In the genomic region with DNA sequence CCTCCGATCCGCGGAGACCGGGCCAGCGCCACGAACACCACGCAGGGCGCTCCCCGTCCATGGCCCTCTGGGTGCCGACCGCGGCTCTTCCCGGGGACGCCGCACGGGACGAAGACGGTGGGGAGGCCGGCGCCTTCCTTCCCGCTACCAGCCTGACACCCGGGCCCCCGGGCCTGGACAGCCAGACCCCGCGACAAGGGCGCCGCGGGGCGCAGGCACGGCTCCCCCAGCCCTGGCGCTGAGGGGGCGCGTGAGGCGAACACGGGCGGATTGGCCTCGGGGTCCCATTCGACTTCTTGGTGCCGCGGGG, we compare ENCODE assay signal across 9 cellular contexts. TPM values are rescaled to one million over a fixed set of nuclear protein-coding genes. Genes with fewer than 3 reads are reported as not detected.
A peak's percentile ranks its signal among the peaks of the same experiment; 100 is the strongest.
DNase-seq lines count a peak whose midpoint lies in the region; ATAC-seq, FAIRE-seq and TF ChIP-seq lines count a peak whose summit lies in the region.
"Had no signal": no experiment of that assay in that cellular context is flagged by ENCODE, and none has a peak within 500 bp of the region (broad histone marks: within the 10 kb centered on the region; RNA-seq: fewer than 3 reads in every experiment).

No MANE protein-coding gene starts in this region.

- no peak overlapping the region for H3K27ac ChIP-seq in HepG2 (ENCODE audit: extremely low read length, insufficient read depth, low read length)
- no peak overlapping the region for H3K27ac ChIP-seq in subcutaneous abdominal adipose tissue (ENCODE audit: low read depth, low read length)

- intact Hi-C loops in HepG2 (cut with micrococcal nuclease; ENCODE audit: unreplicated experiment) = loop anchor here (2.0 kb wide), 1 partner anchor 19 kb away; no protein-coding TSS in a partner anchor

- H3K9ac ChIP-seq in HepG2 (ENCODE audit: insufficient read depth, low read depth, low read length) (peak overlapping the region; percentile 75), subcutaneous abdominal adipose tissue (ENCODE audit: low read length in 5 of 5) (no peak overlapping the region)

- 2% methylated on average over 14 of the region's 40 CpGs for WGBS in HepG2 (ENCODE audit: low lambda C conversion rate)

- H3K27me3 Mint-ChIP-seq in T-helper 2 cell treated with Interferon-gamma antibody and Interleukin-4, amounts not matched to agents 5 μg/mL and 100 μg/mL, for 36 hours (ENCODE audit: low read depth) = no peaks in the 10 kb centered on the region
- H3K27me3 Mint-ChIP-seq in activated naive CD8-positive, alpha-beta T cell treated with anti-CD3 and anti-CD28 coated beads for 36 hours = no peaks in the 10 kb centered on the region
- no peaks in the 10 kb centered on the region for H3K27me3 Mint-ChIP-seq in type B pancreatic cell

- H3K9me3 Mint-ChIP-seq in T-helper 2 cell treated with Interferon-gamma antibody and Interleukin-4, amounts not matched to agents 5 μg/mL and 100 μg/mL, for 36 hours = no peaks in the 10 kb centered on the region
- no peaks in the 10 kb centered on the region for H3K9me3 Mint-ChIP-seq in activated naive CD8-positive, alpha-beta T cell treated with anti-CD3 and anti-CD28 coated beads for 36 hours
- no peaks in the 10 kb centered on the region for H3K9me3 Mint-ChIP-seq in type B pancreatic cell

- H3K4me3 Mint-ChIP-seq in T-helper 2 cell treated with Interferon-gamma antibody and Interleukin-4, amounts not matched to agents 5 μg/mL and 100 μg/mL, for 36 hours = peak overlapping the region; percentile 51
- peak overlapping the region; percentile 99 for H3K4me3 Mint-ChIP-seq in activated naive CD8-positive, alpha-beta T cell treated with anti-CD3 and anti-CD28 coated beads for 36 hours
- no peak overlapping the region for H3K4me3 Mint-ChIP-seq in type B pancreatic cell

- no TSS peak for BruUV-seq in HepG2 (replicated peaks; lab: Mats Ljungman, UMichigan)

- peaks cover 13% of the 10 kb centered on the region for H4K20me1 ChIP-seq in HepG2 (ENCODE audit: insufficient read depth, low read length)

- H3K4me3 ChIP-seq in HepG2 (replicated peaks in 1 of 3; ENCODE audit: insufficient read depth in 1 of 3, low read depth in 2 of 3, low read length in 3 of 3) = peak overlapping the region; percentile 83 to 100 (median 99)
- peak overlapping the region in 3 of 5 donors; percentile 95 to 99 (median 98) for H3K4me3 ChIP-seq in subcutaneous abdominal adipose tissue (ENCODE audit: low read depth in 1 of 5, low read length in 5 of 5)

- H3K79me2 ChIP-seq in HepG2 (ENCODE audit: insufficient read depth, low read length) = peaks cover 21% of the 10 kb centered on the region

- H3K4me1 Mint-ChIP-seq in T-helper 2 cell treated with Interferon-gamma antibody and Interleukin-4, amounts not matched to agents 5 μg/mL and 100 μg/mL, for 36 hours (ENCODE audit: low read depth) = peaks cover 7% of the 10 kb centered on the region
- peaks cover 15% of the 10 kb centered on the region for H3K4me1 Mint-ChIP-seq in activated naive CD8-positive, alpha-beta T cell treated with anti-CD3 and anti-CD28 coated beads for 36 hours
- peaks cover 12% of the 10 kb centered on the region for H3K4me1 Mint-ChIP-seq in type B pancreatic cell (ENCODE audit: unreplicated experiment)

- H3K36me3 ChIP-seq in HepG2 (replicated peaks in 1 of 2; ENCODE audit: control insufficient read depth in 1 of 2, insufficient read depth in 2 of 2, low read length in 2 of 2) (peaks cover 16 to 30% of the 10 kb centered on the region in 2 experiments), subcutaneous abdominal adipose tissue (ENCODE audit: control insufficient read depth in 5 of 5, insufficient read depth in 5 of 5, low read length in 5 of 5) (peaks cover 0 to 42% (median 26%) of the 10 kb centered on the region in 5 donors)

- no peak overlapping the region for H2AFZ ChIP-seq in HepG2 (ENCODE audit: low read length)

- no peak for TF ChIP-seq POLR2A in HepG2 (IDR thresholded peaks at IDR 0.05; ENCODE audit: insufficient read depth in 1 of 2, low read depth in 2 of 2, low read length in 2 of 2)

- H3K4me2 ChIP-seq in HepG2 (ENCODE audit: low read depth, low read length) = peak overlapping the region; percentile 88

- H3K9me3 ChIP-seq in HepG2 (ENCODE audit: low read length) (no peaks in the 10 kb centered on the region), subcutaneous abdominal adipose tissue (ENCODE audit: control insufficient read depth in 5 of 5, low read length in 5 of 5) (no peaks in the 10 kb centered on the region)

- H3K27me3 ChIP-seq in HepG2 (ENCODE audit: control insufficient read depth in 1 of 2, insufficient read depth in 2 of 2, low read length in 2 of 2) (peaks cover 0 to 4% of the 10 kb centered on the region in 2 experiments; a peak in 1 of 5 replicates), subcutaneous abdominal adipose tissue (ENCODE audit: control insufficient read depth in 5 of 5, insufficient read depth in 4 of 5, low read length in 5 of 5) (no peaks in the 10 kb centered on the region)

- H3K36me3 Mint-ChIP-seq in T-helper 2 cell treated with Interferon-gamma antibody and Interleukin-4, amounts not matched to agents 5 μg/mL and 100 μg/mL, for 36 hours (ENCODE audit: low read depth) = peaks cover 14% of the 10 kb centered on the region
- H3K36me3 Mint-ChIP-seq in activated naive CD8-positive, alpha-beta T cell treated with anti-CD3 and anti-CD28 coated beads for 36 hours = peaks cover 19% of the 10 kb centered on the region
- peaks cover 8% of the 10 kb centered on the region for H3K36me3 Mint-ChIP-seq in type B pancreatic cell

- ATAC-seq in HepG2 = peak; percentile 65

- in situ Hi-C loops in HepG2 (cut with HindIII; ENCODE audit: extremely low pct_ligation_motif_present, low pct_unique_long_range_greater_than_20kb) = no loop called here

- TF ChIP-seq CTCF in HepG2 (CRISPR knock-in tag; IDR thresholded peaks at IDR 0.05) (no peak), type B pancreatic cell (conservative IDR thresholded peaks at IDR 0.05) (no peak)

- TF ChIP-seq EP300 in HepG2 (IDR thresholded peaks at IDR 0.05; ENCODE audit: low read depth in 2 of 2, low read length in 2 of 2) (no peak), HepG2 (CRISPR knock-in tag; IDR thresholded peaks at IDR 0.05; ENCODE audit: borderline replicate concordance) (no peak)

- CTCF ChIA-PET in HepG2 (lab: Yijun Ruan, JAX; ENCODE audit: low intra/inter-chr PET ratio, low total read pairs) = no interaction called here

- TF ChIP-seq RAD21 in HepG2 (CRISPR knock-in tag; IDR thresholded peaks at IDR 0.05) = no peak

- H3K27ac Mint-ChIP-seq in T-helper 2 cell treated with Interferon-gamma antibody and Interleukin-4, amounts not matched to agents 5 μg/mL and 100 μg/mL, for 36 hours = no peak overlapping the region
- H3K27ac Mint-ChIP-seq in activated naive CD8-positive, alpha-beta T cell treated with anti-CD3 and anti-CD28 coated beads for 36 hours = no peak overlapping the region
- no peak overlapping the region for H3K27ac Mint-ChIP-seq in type B pancreatic cell

- no peak for FAIRE-seq in HepG2 (lab: Jason Lieb, UNC)
- FAIRE-seq: bronchial epithelial cell had no signal

- no peak for DNase-seq in T-helper 2 cell treated with Interferon-gamma antibody and Interleukin-4, amounts not matched to agents 5 μg/mL and 100 μg/mL, for 36 hours (ENCODE audit: low spot score)
- DNase-seq in T-helper 2 cell (no peak), HepG2 (ENCODE audit: low spot score) (no peak), DMS53 treated with DMSO at 0.1 percent for 48 hours (lab: John Stamatoyannopoulos, UW; ENCODE audit: unreplicated experiment) (no peak), type B pancreatic cell (ENCODE audit: extremely low spot score, unreplicated experiment) (no peak)
- peak; percentile 29 for DNase-seq in activated naive CD8-positive, alpha-beta T cell treated with anti-CD3 and anti-CD28 coated beads for 36 hours
- DNase-seq in stimulated activated CD4-positive, alpha-beta T cell treated with anti-CD3 and anti-CD28 coated beads, Interleukin-4, amount 100 ng/mL, for 4 hours = no peak

- H3K4me1 ChIP-seq in HepG2 (ENCODE audit: insufficient read depth, low read length) (peaks cover 17% of the 10 kb centered on the region), subcutaneous abdominal adipose tissue (ENCODE audit: control insufficient read depth in 5 of 5, insufficient read depth in 5 of 5, low read length in 5 of 5) (peaks cover 5 to 38% (median 34%) of the 10 kb centered on the region in 5 donors)

- POLR2A ChIA-PET in HepG2 (lab: Yijun Ruan, JAX) = interaction anchor here (0.6 to 1.7 kb wide), 2 partner anchors 19 to 42 kb away, joined by 3 to 10 read pairs; no protein-coding TSS in a partner anchor

RNA-seq across cellular contexts. Expression of gene NOC2L, which starts 0.6 kb away (rescaled TPM):
- 100 to 1,000 TPM; 176 to 185 TPM for total RNA-seq in activated naive CD8-positive, alpha-beta T cell treated with anti-CD3 and anti-CD28 coated beads for 36 hours
- total RNA-seq in HepG2 (2016; rRNA removed; fragmentation: Illumina TruSeq; extraction: Trizol) (91.6 and 103 TPM in 2 replicates), type B pancreatic cell (ENCODE audit: low replicate concordance) (75.1 and 87.2 TPM in 2 replicates)
- 14.1 and 16.1 TPM in 2 replicates for total RNA-seq in HepG2 (2016; cell fraction: cytosol; rRNA removed; fragmentation: Illumina TruSeq; extraction: Trizol; ENCODE audit: low read depth)
- 81.2 and 109 TPM in 2 replicates for total RNA-seq in HepG2 (2016; cell fraction: insoluble cytoplasmic fraction; rRNA removed; fragmentation: Illumina TruSeq; extraction: Trizol)
- 22.9 and 27.1 TPM in 2 replicates for total RNA-seq in HepG2 (2016; cell fraction: membrane; rRNA removed; fragmentation: Illumina TruSeq; extraction: Trizol)
- 53.2 and 63.8 TPM in 2 replicates for total RNA-seq in HepG2 (2016; cell fraction: nucleus; rRNA removed; fragmentation: Illumina TruSeq; extraction: Trizol)
- polyA plus RNA-seq in HepG2 (2011; rRNA removed) = 32.0 and 40.5 TPM in 2 replicates
- 33.6 and 44.6 TPM in 2 replicates for polyA plus RNA-seq in HepG2 (2011; cell fraction: cytosol; rRNA removed)
- polyA plus RNA-seq in HepG2 (2011; cell fraction: nucleus; rRNA removed) = 85.2 and 96.0 TPM in 2 replicates
- polyA plus RNA-seq in HepG2 (2012) = 41.8 and 44.3 TPM in 2 replicates
- polyA plus RNA-seq in HepG2 (2016; cell fraction: cytosol; fragmentation: Illumina TruSeq; extraction: Trizol; ENCODE audit: low read depth) = 5.1 and 6.4 TPM in 2 replicates
- polyA plus RNA-seq in HepG2 (2016; cell fraction: insoluble cytoplasmic fraction; fragmentation: Illumina TruSeq; extraction: Trizol; ENCODE audit: low read depth) = 69.1 and 81.1 TPM in 2 replicates
- polyA plus RNA-seq in HepG2 (2016; cell fraction: membrane; fragmentation: Illumina TruSeq; extraction: Trizol; ENCODE audit: low read depth) = 9.8 and 11.1 TPM in 2 replicates
- 108 and 110 TPM in 2 replicates for polyA plus RNA-seq in HepG2 (2016; cell fraction: nucleus; fragmentation: Illumina TruSeq; extraction: Trizol; ENCODE audit: insufficient read depth, low read depth)
- polyA minus RNA-seq in HepG2 (2011; rRNA and poly(A)+ RNA removed; ENCODE audit: low replicate concordance) = 118 and 166 TPM in 2 replicates
- polyA minus RNA-seq in HepG2 (2011; cell fraction: cytosol; rRNA and poly(A)+ RNA removed) = 43.1 and 44.0 TPM in 2 replicates
- 18.8 and 20.1 TPM in 2 replicates for polyA minus RNA-seq in HepG2 (2011; cell fraction: nucleus; rRNA and poly(A)+ RNA removed)

RNA-seq across cellular contexts. Expression of gene KLHL17, which starts 0.7 kb away (rescaled TPM):
- total RNA-seq in activated naive CD8-positive, alpha-beta T cell treated with anti-CD3 and anti-CD28 coated beads for 36 hours = 10 to 100 TPM; 19.5 to 22.5 TPM
- total RNA-seq in HepG2 (2016; rRNA removed; fragmentation: Illumina TruSeq; extraction: Trizol) = 2.8 and 9.3 TPM in 2 replicates
- total RNA-seq in HepG2 (2016; cell fraction: cytosol; rRNA removed; fragmentation: Illumina TruSeq; extraction: Trizol; ENCODE audit: low read depth) = 4.5 and 5.0 TPM in 2 replicates
- 2.4 and 10.3 TPM in 2 replicates for total RNA-seq in HepG2 (2016; cell fraction: insoluble cytoplasmic fraction; rRNA removed; fragmentation: Illumina TruSeq; extraction: Trizol)
- 2.6 and 2.8 TPM in 2 replicates for total RNA-seq in HepG2 (2016; cell fraction: membrane; rRNA removed; fragmentation: Illumina TruSeq; extraction: Trizol)
- 14.8 and 15.9 TPM in 2 replicates for total RNA-seq in HepG2 (2016; cell fraction: nucleus; rRNA removed; fragmentation: Illumina TruSeq; extraction: Trizol)
- polyA plus RNA-seq in HepG2 (2011; rRNA removed) = 24.7 and 31.4 TPM in 2 replicates
- polyA plus RNA-seq in HepG2 (2011; cell fraction: cytosol; rRNA removed) = 6.8 and 12.3 TPM in 2 replicates
- polyA plus RNA-seq in HepG2 (2011; cell fraction: nucleus; rRNA removed) = 590 and 778 TPM in 2 replicates
- 11.7 and 19.1 TPM in 2 replicates for polyA plus RNA-seq in HepG2 (2012)
- 1.1 and 1.3 TPM in 2 replicates for polyA plus RNA-seq in HepG2 (2016; cell fraction: cytosol; fragmentation: Illumina TruSeq; extraction: Trizol; ENCODE audit: low read depth)
- polyA plus RNA-seq in HepG2 (2016; cell fraction: insoluble cytoplasmic fraction; fragmentation: Illumina TruSeq; extraction: Trizol; ENCODE audit: low read depth) = 3.4 and 3.7 TPM in 2 replicates
- 1.9 and 2.4 TPM in 2 replicates for polyA plus RNA-seq in HepG2 (2016; cell fraction: membrane; fragmentation: Illumina TruSeq; extraction: Trizol; ENCODE audit: low read depth)
- polyA plus RNA-seq in HepG2 (2016; cell fraction: nucleus; fragmentation: Illumina TruSeq; extraction: Trizol; ENCODE audit: insufficient read depth, low read depth) = 71.9 and 74.8 TPM in 2 replicates
- 4.3 and 19.5 TPM in 2 replicates for polyA minus RNA-seq in HepG2 (2011; rRNA and poly(A)+ RNA removed; ENCODE audit: low replicate concordance)
- 4.6 and 4.9 TPM in 2 replicates for polyA minus RNA-seq in HepG2 (2011; cell fraction: cytosol; rRNA and poly(A)+ RNA removed)
- 24.9 and 31.0 TPM in 2 replicates for polyA minus RNA-seq in HepG2 (2011; cell fraction: nucleus; rRNA and poly(A)+ RNA removed)
- total RNA-seq in type B pancreatic cell (ENCODE audit: low replicate concordance) = 31.5 and 42.2 TPM in 2 replicates

RNA-seq across cellular contexts. Expression of gene PLEKHN1, which starts 6.6 kb away (rescaled TPM):
- total RNA-seq in activated naive CD8-positive, alpha-beta T cell treated with anti-CD3 and anti-CD28 coated beads for 36 hours = 1 to 10 TPM in 1 of 2 experiments, under 1 TPM in 1; 0.85 to 1.3 TPM
- 0.21 and 0.42 TPM in 2 replicates for total RNA-seq in HepG2 (2016; rRNA removed; fragmentation: Illumina TruSeq; extraction: Trizol)
- total RNA-seq in HepG2 (2016; cell fraction: cytosol; rRNA removed; fragmentation: Illumina TruSeq; extraction: Trizol; ENCODE audit: low read depth) = not detected in 2 replicates
- total RNA-seq in HepG2 (2016; cell fraction: insoluble cytoplasmic fraction; rRNA removed; fragmentation: Illumina TruSeq; extraction: Trizol) = 0.31 and 0.48 TPM in 2 replicates
- total RNA-seq in HepG2 (2016; cell fraction: membrane; rRNA removed; fragmentation: Illumina TruSeq; extraction: Trizol) = 0.15 and 0.17 TPM in 2 replicates
- total RNA-seq in HepG2 (2016; cell fraction: nucleus; rRNA removed; fragmentation: Illumina TruSeq; extraction: Trizol) = 0.59 and 0.63 TPM in 2 replicates
- 0.58 and 0.59 TPM in 2 replicates for polyA plus RNA-seq in HepG2 (2011; rRNA removed)
- 0.13 and 0.23 TPM in 2 replicates for polyA plus RNA-seq in HepG2 (2011; cell fraction: cytosol; rRNA removed)
- polyA plus RNA-seq in HepG2 (2011; cell fraction: nucleus; rRNA removed) = 13.2 and 15.5 TPM in 2 replicates
- 0.51 and 0.55 TPM in 2 replicates for polyA plus RNA-seq in HepG2 (2012)
- polyA plus RNA-seq in HepG2 (2016; cell fraction: cytosol; fragmentation: Illumina TruSeq; extraction: Trizol; ENCODE audit: low read depth) = 0.05 and 0.09 TPM in 2 replicates
- 0.29 and 0.48 TPM in 2 replicates for polyA plus RNA-seq in HepG2 (2016; cell fraction: insoluble cytoplasmic fraction; fragmentation: Illumina TruSeq; extraction: Trizol; ENCODE audit: low read depth)
- polyA plus RNA-seq in HepG2 (2016; cell fraction: membrane; fragmentation: Illumina TruSeq; extraction: Trizol; ENCODE audit: low read depth) = 0.13 and 0.29 TPM in 2 replicates
- polyA plus RNA-seq in HepG2 (2016; cell fraction: nucleus; fragmentation: Illumina TruSeq; extraction: Trizol; ENCODE audit: insufficient read depth, low read depth) = 2.6 and 2.7 TPM in 2 replicates
- polyA minus RNA-seq in HepG2 (2011; rRNA and poly(A)+ RNA removed; ENCODE audit: low replicate concordance) = 0.26 and 0.54 TPM in 2 replicates
- 0.53 TPM in 1 of 2 replicates, not detected in the other for polyA minus RNA-seq in HepG2 (2011; cell fraction: cytosol; rRNA and poly(A)+ RNA removed)
- polyA minus RNA-seq in HepG2 (2011; cell fraction: nucleus; rRNA and poly(A)+ RNA removed) = 1.8 and 1.9 TPM in 2 replicates
- 6.4 and 16.7 TPM in 2 replicates for total RNA-seq in type B pancreatic cell (ENCODE audit: low replicate concordance)

RNA-seq across cellular contexts. Expression of gene PERM1, which starts 22.2 kb away (rescaled TPM):
- total RNA-seq in activated naive CD8-positive, alpha-beta T cell treated with anti-CD3 and anti-CD28 coated beads for 36 hours = not detected
- total RNA-seq in HepG2 (2016; rRNA removed; fragmentation: Illumina TruSeq; extraction: Trizol) (0.04 TPM in 1 of 2 replicates, not detected in the other), type B pancreatic cell (ENCODE audit: low replicate concordance) (0.34 and 0.62 TPM in 2 replicates)
- total RNA-seq in HepG2 (2016; cell fraction: cytosol; rRNA removed; fragmentation: Illumina TruSeq; extraction: Trizol; ENCODE audit: low read depth) = not detected in 2 replicates
- not detected in 2 replicates for total RNA-seq in HepG2 (2016; cell fraction: insoluble cytoplasmic fraction; rRNA removed; fragmentation: Illumina TruSeq; extraction: Trizol)
- not detected in 2 replicates for total RNA-seq in HepG2 (2016; cell fraction: membrane; rRNA removed; fragmentation: Illumina TruSeq; extraction: Trizol)
- not detected in 2 replicates for total RNA-seq in HepG2 (2016; cell fraction: nucleus; rRNA removed; fragmentation: Illumina TruSeq; extraction: Trizol)
- 0.29 and 0.38 TPM in 2 replicates for polyA plus RNA-seq in HepG2 (2011; rRNA removed)
- 0.17 and 0.32 TPM in 2 replicates for polyA plus RNA-seq in HepG2 (2011; cell fraction: cytosol; rRNA removed)
- 2.3 and 2.6 TPM in 2 replicates for polyA plus RNA-seq in HepG2 (2011; cell fraction: nucleus; rRNA removed)
- polyA plus RNA-seq in HepG2 (2012) = 0.44 TPM in 2 replicates
- not detected in 2 replicates for polyA plus RNA-seq in HepG2 (2016; cell fraction: cytosol; fragmentation: Illumina TruSeq; extraction: Trizol; ENCODE audit: low read depth)
- not detected in 2 replicates for polyA plus RNA-seq in HepG2 (2016; cell fraction: insoluble cytoplasmic fraction; fragmentation: Illumina TruSeq; extraction: Trizol; ENCODE audit: low read depth)
- not detected in 2 replicates for polyA plus RNA-seq in HepG2 (2016; cell fraction: membrane; fragmentation: Illumina TruSeq; extraction: Trizol; ENCODE audit: low read depth)
- not detected in 2 replicates for polyA plus RNA-seq in HepG2 (2016; cell fraction: nucleus; fragmentation: Illumina TruSeq; extraction: Trizol; ENCODE audit: insufficient read depth, low read depth)
- polyA minus RNA-seq in HepG2 (2011; rRNA and poly(A)+ RNA removed; ENCODE audit: low replicate concordance) = 0.09 and 2.7 TPM in 2 replicates
- polyA minus RNA-seq in HepG2 (2011; cell fraction: cytosol; rRNA and poly(A)+ RNA removed) = 0.44 and 0.59 TPM in 2 replicates
- 0.99 and 1.2 TPM in 2 replicates for polyA minus RNA-seq in HepG2 (2011; cell fraction: nucleus; rRNA and poly(A)+ RNA removed)
- total RNA-seq: bronchial epithelial cell had no signal

RNA-seq across cellular contexts. Expression of gene SAMD11, which starts 36.0 kb away (rescaled TPM):
- total RNA-seq in activated naive CD8-positive, alpha-beta T cell treated with anti-CD3 and anti-CD28 coated beads for 36 hours = not detected
- 0.11 TPM in 1 of 2 replicates, not detected in the other for total RNA-seq in HepG2 (2016; rRNA removed; fragmentation: Illumina TruSeq; extraction: Trizol)
- total RNA-seq in HepG2 (2016; cell fraction: cytosol; rRNA removed; fragmentation: Illumina TruSeq; extraction: Trizol; ENCODE audit: low read depth) = not detected in 2 replicates
- total RNA-seq in HepG2 (2016; cell fraction: insoluble cytoplasmic fraction; rRNA removed; fragmentation: Illumina TruSeq; extraction: Trizol) = 0.13 TPM in 1 of 2 replicates, not detected in the other
- total RNA-seq in HepG2 (2016; cell fraction: membrane; rRNA removed; fragmentation: Illumina TruSeq; extraction: Trizol) = not detected in 2 replicates
- not detected in 2 replicates for total RNA-seq in HepG2 (2016; cell fraction: nucleus; rRNA removed; fragmentation: Illumina TruSeq; extraction: Trizol)
- polyA plus RNA-seq in HepG2 (2011; rRNA removed) = 0.09 TPM in 1 of 2 replicates, not detected in the other
- polyA plus RNA-seq in HepG2 (2011; cell fraction: cytosol; rRNA removed) = 0.09 and 0.24 TPM in 2 replicates
- polyA plus RNA-seq in HepG2 (2011; cell fraction: nucleus; rRNA removed) = 0.10 and 0.37 TPM in 2 replicates
- not detected in 2 replicates for polyA plus RNA-seq in HepG2 (2012)
- not detected in 2 replicates for polyA plus RNA-seq in HepG2 (2016; cell fraction: cytosol; fragmentation: Illumina TruSeq; extraction: Trizol; ENCODE audit: low read depth)
- polyA plus RNA-seq in HepG2 (2016; cell fraction: insoluble cytoplasmic fraction; fragmentation: Illumina TruSeq; extraction: Trizol; ENCODE audit: low read depth) = not detected in 2 replicates
- not detected in 2 replicates for polyA plus RNA-seq in HepG2 (2016; cell fraction: membrane; fragmentation: Illumina TruSeq; extraction: Trizol; ENCODE audit: low read depth)
- not detected in 2 replicates for polyA plus RNA-seq in HepG2 (2016; cell fraction: nucleus; fragmentation: Illumina TruSeq; extraction: Trizol; ENCODE audit: insufficient read depth, low read depth)
- 19.7 TPM in 1 of 2 replicates, not detected in the other for polyA minus RNA-seq in HepG2 (2011; rRNA and poly(A)+ RNA removed; ENCODE audit: low replicate concordance)
- polyA minus RNA-seq in HepG2 (2011; cell fraction: cytosol; rRNA and poly(A)+ RNA removed) = 0.99 and 1.4 TPM in 2 replicates
- polyA minus RNA-seq in HepG2 (2011; cell fraction: nucleus; rRNA and poly(A)+ RNA removed) = 1.2 TPM in 1 of 2 replicates, not detected in the other
- total RNA-seq in type B pancreatic cell (ENCODE audit: low replicate concordance) = 13.1 and 50.5 TPM in 2 replicates
